ENCODE assay signal across 8 cellular contexts in the genomic region with DNA sequence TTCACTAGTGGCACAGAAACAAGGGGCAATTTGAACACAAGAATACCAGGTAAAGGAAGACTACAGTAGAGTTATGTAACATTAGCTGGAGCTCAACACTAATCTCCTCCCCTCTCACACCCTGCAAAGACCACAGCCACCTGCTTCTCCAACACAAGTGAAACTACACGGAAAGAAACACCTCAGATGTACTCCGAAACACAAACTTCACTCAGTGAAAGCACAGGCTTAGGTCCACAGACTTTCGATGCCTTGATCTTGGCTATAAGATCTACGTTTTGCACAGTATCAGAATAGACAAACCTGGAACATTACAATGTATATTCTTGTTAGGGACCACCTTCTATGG. TPM values are rescaled to one million over a fixed set of nuclear protein-coding genes. Genes with fewer than 3 reads are reported as not detected.
DNase-seq lines count a peak whose midpoint lies in the region; ATAC-seq, FAIRE-seq and TF ChIP-seq lines count a peak whose summit lies in the region.

No MANE protein-coding gene starts in this region.

- H3K36me3 ChIP-seq in cardiac muscle cell: no peaks in the 10 kb centered on the region
- no peaks in the 10 kb centered on the region for H3K36me3 ChIP-seq in spleen

- DNase-seq in cardiac muscle cell (ENCODE audit: low read depth in 1 of 2, low spot score in 1 of 2): no peak
- no peak for DNase-seq in Right ventricle myocardium inferior (ENCODE audit: missing footprints)
- no peak for DNase-seq in spleen
- no peak for DNase-seq in NCI-H748 (lab: John Stamatoyannopoulos, UW; ENCODE audit: unreplicated experiment)
- DNase-seq in RCC 7860 (ENCODE audit: low spot score): no peak

- WGBS in spleen, 5 donors: 70 to 77% (median 72%) methylated on average over 4 of the region's 4 CpGs

- peak overlapping the region; percentile 89 for H3K27ac ChIP-seq in cardiac muscle cell
- peak overlapping the region in 5 of 8 donors; percentile 52 to 96 (median 93) for H3K27ac ChIP-seq in spleen

- no peak for TF ChIP-seq POLR2A in spleen (IDR thresholded peaks at IDR 0.05)

- no peaks in the 10 kb centered on the region for H3K27me3 ChIP-seq in cardiac muscle cell
- H3K27me3 ChIP-seq in spleen (replicated peaks in 1 of 7): no peaks in the 10 kb centered on the region

- TF ChIP-seq CTCF in cardiac muscle cell (IDR thresholded peaks at IDR 0.05; ENCODE audit: low read depth, low read length) (no peak), spleen (IDR thresholded peaks at IDR 0.05 in 8 of 11, conservative IDR thresholded peaks at IDR 0.05 in 3 of 11) (no peak)

- FAIRE-seq in RCC 7860 (lab: Jason Lieb, UNC): no peak

- ATAC-seq in Right ventricle myocardium inferior (no peak), GM21423 (IDR thresholded peaks at IDR 0.05; ENCODE audit: unreplicated experiment) (peak; percentile 31), HG03342 (IDR thresholded peaks at IDR 0.05; ENCODE audit: unreplicated experiment) (peak; percentile 35), esophagus mucosa (no peak)

- no peak overlapping the region for H3K4me3 ChIP-seq in cardiac muscle cell
- peak overlapping the region in 1 of 8 donors; percentile 17 for H3K4me3 ChIP-seq in spleen

- H3K4me1 ChIP-seq in cardiac muscle cell (ENCODE audit: low read depth) (peaks cover 67% of the 10 kb centered on the region), spleen (peaks cover 18 to 92% (median 66%) of the 10 kb centered on the region in 6 donors)

- H3K9me3 ChIP-seq in cardiac muscle cell (ENCODE audit: low read depth) (no peaks in the 10 kb centered on the region), spleen (no peaks in the 10 kb centered on the region)

- intact Hi-C loops in Right ventricle myocardium inferior (cut with DNase I): no loop called here
- intact Hi-C loops in spleen (cut with DNase I; ENCODE audit: low total_unique reads): no loop called here

RNA-seq across cellular contexts. Expression of gene ACSL1, which starts 7.6 kb away (rescaled TPM):
- total RNA-seq in cardiac muscle cell (66.4 and 69.7 TPM in 2 replicates), Right ventricle myocardium inferior (445 TPM), spleen (100 to 1,000 TPM in 6 of 7 donors, 10 to 100 TPM in 1; 79.9 to 333 (median 142) TPM), esophagus mucosa (74.3 TPM)
- polyA plus RNA-seq in cardiac muscle cell (74.8 and 76.6 TPM in 2 replicates), spleen (10 to 100 TPM; 17.6 to 30.3 (median 22.3) TPM)

Comparison
In these comparisons a context has a peak if more than half of its experiments do, and no peak if none do; other contexts are left out.
1. ATAC-seq: peak in GM21423 (single experiment) and HG03342 (single experiment); none in Right ventricle myocardium inferior (single experiment) and esophagus mucosa (single experiment).